Comparison of ENCODE assay signal across 1 cellular context in the genomic region with DNA sequence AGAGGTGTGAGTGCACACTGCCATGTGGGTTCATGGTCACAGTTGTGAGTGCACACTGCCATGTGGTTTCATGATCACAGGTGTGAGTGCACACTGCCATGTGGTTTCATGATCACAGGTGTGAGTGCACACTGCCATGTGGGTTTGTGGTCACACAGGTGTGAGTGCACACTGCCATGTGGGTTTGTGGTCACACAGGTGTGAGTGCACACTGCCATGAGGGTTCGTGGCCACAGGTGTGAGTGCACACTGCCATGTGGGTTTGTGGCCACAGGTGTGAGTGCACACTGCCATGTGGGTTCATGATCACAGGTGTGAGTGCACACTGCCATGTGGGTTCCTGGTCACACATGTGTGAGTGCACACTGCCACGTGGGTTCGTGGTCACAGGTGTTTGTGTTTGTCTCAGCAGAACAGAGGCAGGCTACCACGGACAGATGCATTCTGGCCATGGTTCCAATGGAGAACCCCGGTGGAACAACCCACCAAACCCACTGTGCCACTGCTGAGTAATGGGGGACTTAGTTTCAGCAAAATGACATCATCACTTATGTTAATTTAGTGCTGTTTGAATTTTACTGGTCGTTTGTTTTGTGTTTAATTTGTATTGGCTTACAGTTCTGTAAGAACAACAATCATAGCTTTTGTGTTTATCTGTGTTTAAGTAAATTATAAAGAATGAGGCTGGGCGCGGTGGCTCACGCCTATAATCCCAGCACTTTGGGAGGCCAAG.
A peak's percentile ranks its signal among the peaks of the same experiment; 100 is the strongest.
TF ChIP-seq lines count a peak whose summit lies in the region.

No MANE protein-coding gene starts in this region.

TF ChIP-seq in HEK293, 187 proteins besides CTCF, POLR2A, EP300 and RAD21:
- TF ChIP-seq AEBP2 (tag by site-specific recombination; IDR thresholded peaks at IDR 0.05; ENCODE audit: borderline replicate concordance) (no peak), ZNF280C (tag by site-specific recombination; IDR thresholded peaks at IDR 0.05) (no peak), ZNF175 (tag by site-specific recombination; IDR thresholded peaks at IDR 0.05) (no peak), ATF2 (tag by site-specific recombination; IDR thresholded peaks at IDR 0.05; ENCODE audit: low read depth) (peak; percentile 77), ZNF548 (tag by site-specific recombination; IDR thresholded peaks at IDR 0.05) (no peak), ZNF24 (tag by site-specific recombination; IDR thresholded peaks at IDR 0.05) (no peak), SCRT1 (tag by site-specific recombination; IDR thresholded peaks at IDR 0.05; ENCODE audit: borderline replicate concordance) (0 out of 2 replicates have a peak, but pooled peaks have one; percentile 33), ZNF223 (tag by site-specific recombination; IDR thresholded peaks at IDR 0.05) (no peak), ZNF701 (tag by site-specific recombination; IDR thresholded peaks at IDR 0.05) (no peak), ZNF280D (tag by site-specific recombination; IDR thresholded peaks at IDR 0.05) (no peak), ZNF274 (IDR thresholded peaks at IDR 0.05; ENCODE audit: low read length) (no peak), ZNF274 (tag by site-specific recombination; IDR thresholded peaks at IDR 0.05; ENCODE audit: borderline replicate concordance) (no peak)
- TF ChIP-seq, protein P1, sequence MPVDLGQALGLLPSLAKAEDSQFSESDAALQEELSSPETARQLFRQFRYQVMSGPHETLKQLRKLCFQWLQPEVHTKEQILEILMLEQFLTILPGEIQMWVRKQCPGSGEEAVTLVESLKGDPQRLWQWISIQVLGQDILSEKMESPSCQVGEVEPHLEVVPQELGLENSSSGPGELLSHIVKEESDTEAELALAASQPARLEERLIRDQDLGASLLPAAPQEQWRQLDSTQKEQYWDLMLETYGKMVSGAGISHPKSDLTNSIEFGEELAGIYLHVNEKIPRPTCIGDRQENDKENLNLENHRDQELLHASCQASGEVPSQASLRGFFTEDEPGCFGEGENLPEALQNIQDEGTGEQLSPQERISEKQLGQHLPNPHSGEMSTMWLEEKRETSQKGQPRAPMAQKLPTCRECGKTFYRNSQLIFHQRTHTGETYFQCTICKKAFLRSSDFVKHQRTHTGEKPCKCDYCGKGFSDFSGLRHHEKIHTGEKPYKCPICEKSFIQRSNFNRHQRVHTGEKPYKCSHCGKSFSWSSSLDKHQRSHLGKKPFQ (tag by site-specific recombination; IDR thresholded peaks at IDR 0.05): peak; percentile 88
- TF ChIP-seq, protein P2, sequence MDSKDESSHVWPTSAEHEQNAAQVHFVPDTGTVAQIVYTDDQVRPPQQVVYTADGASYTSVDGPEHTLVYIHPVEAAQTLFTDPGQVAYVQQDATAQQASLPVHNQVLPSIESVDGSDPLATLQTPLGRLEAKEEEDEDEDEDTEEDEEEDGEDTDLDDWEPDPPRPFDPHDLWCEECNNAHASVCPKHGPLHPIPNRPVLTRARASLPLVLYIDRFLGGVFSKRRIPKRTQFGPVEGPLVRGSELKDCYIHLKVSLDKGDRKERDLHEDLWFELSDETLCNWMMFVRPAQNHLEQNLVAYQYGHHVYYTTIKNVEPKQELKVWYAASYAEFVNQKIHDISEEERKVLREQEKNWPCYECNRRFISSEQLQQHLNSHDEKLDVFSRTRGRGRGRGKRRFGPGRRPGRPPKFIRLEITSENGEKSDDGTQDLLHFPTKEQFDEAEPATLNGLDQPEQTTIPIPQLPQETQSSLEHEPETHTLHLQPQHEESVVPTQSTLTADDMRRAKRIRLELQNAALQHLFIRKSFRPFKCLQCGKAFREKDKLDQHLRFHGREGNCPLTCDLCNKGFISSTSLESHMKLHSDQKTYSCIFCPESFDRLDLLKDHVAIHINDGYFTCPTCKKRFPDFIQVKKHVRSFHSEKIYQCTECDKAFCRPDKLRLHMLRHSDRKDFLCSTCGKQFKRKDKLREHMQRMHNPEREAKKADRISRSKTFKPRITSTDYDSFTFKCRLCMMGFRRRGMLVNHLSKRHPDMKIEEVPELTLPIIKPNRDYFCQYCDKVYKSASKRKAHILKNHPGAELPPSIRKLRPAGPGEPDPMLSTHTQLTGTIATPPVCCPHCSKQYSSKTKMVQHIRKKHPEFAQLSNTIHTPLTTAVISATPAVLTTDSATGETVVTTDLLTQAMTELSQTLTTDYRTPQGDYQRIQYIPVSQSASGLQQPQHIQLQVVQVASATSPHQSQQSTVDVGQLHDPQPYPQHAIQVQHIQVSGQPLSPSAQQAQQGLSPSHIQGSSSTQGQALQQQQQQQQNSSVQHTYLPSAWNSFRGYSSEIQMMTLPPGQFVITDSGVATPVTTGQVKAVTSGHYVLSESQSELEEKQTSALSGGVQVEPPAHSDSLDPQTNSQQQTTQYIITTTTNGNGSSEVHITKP (tag by site-specific recombination; IDR thresholded peaks at IDR 0.05): no peak
- TF ChIP-seq, protein P3, sequence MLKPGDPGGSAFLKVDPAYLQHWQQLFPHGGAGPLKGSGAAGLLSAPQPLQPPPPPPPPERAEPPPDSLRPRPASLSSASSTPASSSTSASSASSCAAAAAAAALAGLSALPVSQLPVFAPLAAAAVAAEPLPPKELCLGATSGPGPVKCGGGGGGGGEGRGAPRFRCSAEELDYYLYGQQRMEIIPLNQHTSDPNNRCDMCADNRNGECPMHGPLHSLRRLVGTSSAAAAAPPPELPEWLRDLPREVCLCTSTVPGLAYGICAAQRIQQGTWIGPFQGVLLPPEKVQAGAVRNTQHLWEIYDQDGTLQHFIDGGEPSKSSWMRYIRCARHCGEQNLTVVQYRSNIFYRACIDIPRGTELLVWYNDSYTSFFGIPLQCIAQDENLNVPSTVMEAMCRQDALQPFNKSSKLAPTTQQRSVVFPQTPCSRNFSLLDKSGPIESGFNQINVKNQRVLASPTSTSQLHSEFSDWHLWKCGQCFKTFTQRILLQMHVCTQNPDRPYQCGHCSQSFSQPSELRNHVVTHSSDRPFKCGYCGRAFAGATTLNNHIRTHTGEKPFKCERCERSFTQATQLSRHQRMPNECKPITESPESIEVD (tag by site-specific recombination; IDR thresholded peaks at IDR 0.05): 0 out of 2 replicates have a peak, but pooled peaks have one; percentile 7
- TF ChIP-seq, protein P4, sequence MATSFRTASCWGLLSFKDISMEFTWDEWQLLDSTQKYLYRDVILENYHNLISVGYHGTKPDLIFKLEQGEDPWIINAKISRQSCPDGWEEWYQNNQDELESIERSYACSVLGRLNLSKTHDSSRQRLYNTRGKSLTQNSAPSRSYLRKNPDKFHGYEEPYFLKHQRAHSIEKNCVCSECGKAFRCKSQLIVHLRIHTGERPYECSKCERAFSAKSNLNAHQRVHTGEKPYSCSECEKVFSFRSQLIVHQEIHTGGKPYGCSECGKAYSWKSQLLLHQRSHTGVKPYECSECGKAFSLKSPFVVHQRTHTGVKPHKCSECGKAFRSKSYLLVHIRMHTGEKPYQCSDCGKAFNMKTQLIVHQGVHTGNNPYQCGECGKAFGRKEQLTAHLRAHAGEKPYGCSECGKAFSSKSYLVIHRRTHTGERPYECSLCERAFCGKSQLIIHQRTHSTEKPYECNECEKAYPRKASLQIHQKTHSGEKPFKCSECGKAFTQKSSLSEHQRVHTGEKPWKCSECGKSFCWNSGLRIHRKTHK (tag by site-specific recombination; IDR thresholded peaks at IDR 0.05): no peak
